In the genomic region with DNA sequence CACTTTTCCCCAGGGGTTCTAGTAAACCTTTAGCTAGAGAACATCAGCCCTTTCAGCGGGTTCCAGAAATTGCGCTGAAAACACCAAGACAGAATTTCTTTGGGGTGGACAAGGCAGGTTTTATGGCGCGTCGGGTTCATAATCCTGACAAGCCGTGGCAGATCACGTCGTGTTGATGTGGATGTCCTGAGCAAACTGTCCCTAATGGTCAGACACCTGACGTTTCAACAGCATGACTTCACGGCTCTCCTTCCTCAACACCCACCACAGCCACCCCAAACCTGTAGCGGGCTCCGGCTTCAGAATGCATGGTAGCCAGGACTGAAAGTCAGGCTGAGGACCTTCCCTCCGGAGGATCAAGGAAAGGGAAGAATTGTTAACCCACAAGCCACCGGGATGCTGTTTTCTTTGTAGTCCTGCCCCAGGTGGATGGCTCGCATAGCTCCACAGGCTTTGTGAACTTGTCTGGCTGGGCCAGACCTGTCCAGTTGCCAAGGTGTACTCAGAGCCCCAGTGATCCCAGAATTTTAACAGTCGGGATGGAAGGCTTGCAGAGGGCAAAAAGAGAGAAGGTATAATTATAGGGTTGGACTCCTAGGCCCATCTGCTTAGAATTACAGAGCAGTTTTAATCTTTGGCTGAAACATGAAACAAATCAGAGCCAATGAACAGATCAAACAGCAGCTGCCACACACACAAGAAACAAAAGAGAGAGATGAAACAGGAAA, we compare ENCODE assay signal across 10 cellular contexts. TPM values are rescaled to one million over a fixed set of nuclear protein-coding genes. Genes with fewer than 3 reads are reported as not detected.
A peak's percentile ranks its signal among the peaks of the same experiment; 100 is the strongest.
DNase-seq lines count a peak whose midpoint lies in the region; ATAC-seq and TF ChIP-seq lines count a peak whose summit lies in the region.
"Had no signal": no experiment of that assay in that cellular context is flagged by ENCODE, and none has a peak within 500 bp of the region (broad histone marks: within the 10 kb centered on the region; RNA-seq: fewer than 3 reads in every experiment).

No MANE protein-coding gene starts in this region.

- peaks cover 0 to 14% of the 10 kb centered on the region in 2 donors for H3K4me1 ChIP-seq in duodenal mucosa (ENCODE audit: control insufficient read depth in 1 of 2, insufficient read depth in 2 of 2, low read length in 2 of 2)

- no peaks in the 10 kb centered on the region for H3K9me3 Mint-ChIP-seq in stimulated activated naive CD8-positive, alpha-beta T cell treated with anti-CD3 and anti-CD28 coated beads, Interleukin-15, amount 100 ng/mL, for 72 hours
- no peaks in the 10 kb centered on the region for H3K9me3 Mint-ChIP-seq in nephron
- no peaks in the 10 kb centered on the region for H3K9me3 Mint-ChIP-seq in activated CD4-positive, alpha-beta memory T cell treated with anti-CD3 and anti-CD28 coated beads for 36 hours

- no peak overlapping the region for H3K27ac ChIP-seq in duodenal mucosa (ENCODE audit: low read depth, low read length)
- H3K27ac ChIP-seq: HL-60 had no signal

- no peak for ATAC-seq in stimulated activated naive CD8-positive, alpha-beta T cell treated with anti-CD3 and anti-CD28 coated beads, Interleukin-15, amount 100 ng/mL, for 72 hours
- ATAC-seq in stimulated activated naive CD8-positive, alpha-beta T cell treated with anti-CD3 and anti-CD28 coated beads, Interleukin-15, Interleukin-2, amounts not matched to agents 100 U/mL and 50 U/mL, for 24 hours = no peak
- ATAC-seq in HG03039 (IDR thresholded peaks at IDR 0.05; ENCODE audit: unreplicated experiment) = no peak

- no peak overlapping the region for H3K27ac Mint-ChIP-seq in stimulated activated naive CD8-positive, alpha-beta T cell treated with anti-CD3 and anti-CD28 coated beads, Interleukin-15, amount 100 ng/mL, for 72 hours
- peak overlapping the region; percentile 75 to 93 (median 79) for H3K27ac Mint-ChIP-seq in nephron
- no peak overlapping the region for H3K27ac Mint-ChIP-seq in activated CD4-positive, alpha-beta memory T cell treated with anti-CD3 and anti-CD28 coated beads for 36 hours

- POLR2A ChIA-PET in activated CD4-positive, alpha-beta memory T cell treated with anti-CD3 and anti-CD28 coated beads for 36 hours (lab: Charles Lee) = no interaction called here

- peaks cover 17 to 30% of the 10 kb centered on the region in 2 donors for H3K27me3 ChIP-seq in duodenal mucosa (ENCODE audit: control insufficient read depth in 1 of 2, insufficient read depth in 2 of 2, low read length in 2 of 2)

- no peaks in the 10 kb centered on the region for H3K36me3 ChIP-seq in duodenal mucosa (ENCODE audit: control insufficient read depth in 1 of 2, insufficient read depth in 2 of 2, low read length in 2 of 2)

- H3K9me3 ChIP-seq in duodenal mucosa (ENCODE audit: control insufficient read depth in 1 of 2, low read length in 2 of 2) = no peaks in the 10 kb centered on the region

- peak overlapping the region in 1 of 2 donors; percentile 31 for H3K9ac ChIP-seq in duodenal mucosa (ENCODE audit: low read depth in 1 of 2, low read length in 2 of 2)

- CTCF ChIA-PET in activated CD4-positive, alpha-beta memory T cell treated with anti-CD3 and anti-CD28 coated beads for 36 hours (lab: Charles Lee) = no interaction called here

- intact Hi-C loops in activated CD4-positive, alpha-beta memory T cell treated with anti-CD3 and anti-CD28 coated beads for 36 hours (cut with micrococcal nuclease) = no loop called here

- H3K4me3 ChIP-seq in duodenal mucosa (ENCODE audit: low read depth in 1 of 2, low read length in 2 of 2) = peak overlapping the region; percentile 66 to 67

- TF ChIP-seq CTCF in nephron (IDR thresholded peaks at IDR 0.05; ENCODE audit: unreplicated experiment in 3 of 3) = no peak

- peaks cover 7% of the 10 kb centered on the region for H3K4me1 Mint-ChIP-seq in stimulated activated naive CD8-positive, alpha-beta T cell treated with anti-CD3 and anti-CD28 coated beads, Interleukin-15, amount 100 ng/mL, for 72 hours
- peaks cover 34% of the 10 kb centered on the region for H3K4me1 Mint-ChIP-seq in nephron
- peaks cover 2% of the 10 kb centered on the region for H3K4me1 Mint-ChIP-seq in activated CD4-positive, alpha-beta memory T cell treated with anti-CD3 and anti-CD28 coated beads for 36 hours (ENCODE audit: low read depth)

- H3K4me3 Mint-ChIP-seq in stimulated activated naive CD8-positive, alpha-beta T cell treated with anti-CD3 and anti-CD28 coated beads, Interleukin-15, amount 100 ng/mL, for 72 hours = peak overlapping the region; percentile 44 to 50
- H3K4me3 Mint-ChIP-seq in nephron = peak overlapping the region; percentile 87 to 92 (median 88)
- H3K4me3 Mint-ChIP-seq in activated CD4-positive, alpha-beta memory T cell treated with anti-CD3 and anti-CD28 coated beads for 36 hours = no peak overlapping the region

- no peak for DNase-seq in stimulated activated naive CD8-positive, alpha-beta T cell treated with anti-CD3 and anti-CD28 coated beads, Interleukin-15, amount 100 ng/mL, for 72 hours
- no peak for DNase-seq in stimulated activated naive CD8-positive, alpha-beta T cell treated with anti-CD3 and anti-CD28 coated beads, Interleukin-15, Interleukin-2, amounts not matched to agents 100 U/mL and 50 U/mL, for 24 hours
- DNase-seq in activated naive CD4-positive, alpha-beta T cell treated with anti-CD3 and anti-CD28 coated beads, Interleukin-2, amount 50 U/mL, for 16 hours = no peak
- no peak for DNase-seq in activated CD4-positive, alpha-beta T cell treated with anti-CD3 and anti-CD28 coated beads, Interleukin-2, amount 50 U/mL, for 4 hours
- DNase-seq in activated CD4-positive, alpha-beta memory T cell treated with anti-CD3 and anti-CD28 coated beads for 36 hours = no peak
- DNase-seq: activated gamma-delta T cell treated with Interleukin-2 at 50 U/mL for 16 hours had no signal

- H3K36me3 Mint-ChIP-seq in nephron (ENCODE audit: low read depth) = no peaks in the 10 kb centered on the region
- H3K36me3 Mint-ChIP-seq in activated CD4-positive, alpha-beta memory T cell treated with anti-CD3 and anti-CD28 coated beads for 36 hours = no peaks in the 10 kb centered on the region

- peaks cover 56% of the 10 kb centered on the region for H3K27me3 Mint-ChIP-seq in stimulated activated naive CD8-positive, alpha-beta T cell treated with anti-CD3 and anti-CD28 coated beads, Interleukin-15, amount 100 ng/mL, for 72 hours
- H3K27me3 Mint-ChIP-seq in nephron (ENCODE audit: low read depth) = peaks cover 24% of the 10 kb centered on the region
- peaks cover 61% of the 10 kb centered on the region for H3K27me3 Mint-ChIP-seq in activated CD4-positive, alpha-beta memory T cell treated with anti-CD3 and anti-CD28 coated beads for 36 hours

RNA-seq across cellular contexts. Expression of gene APCDD1, which starts 1.5 kb away (rescaled TPM):
- total RNA-seq in activated CD4-positive, alpha-beta memory T cell treated with anti-CD3 and anti-CD28 coated beads for 36 hours = not detected

Comparison
In these comparisons a context has a peak if more than half of its experiments do, and no peak if none do; other contexts are left out.
1. H3K27ac Mint-ChIP-seq: peak in nephron (3 of 3); none in stimulated activated naive CD8-positive, alpha-beta T cell treated with anti-CD3 and anti-CD28 coated beads, Interleukin-15, amount 100 ng/mL, for 72 hours (0 of 2) and activated CD4-positive, alpha-beta memory T cell treated with anti-CD3 and anti-CD28 coated beads for 36 hours (single experiment).